ENCODE assay signal across 8 cellular contexts in genomic region chrX:73977542-73978169, GRCh38.
DNase-seq lines count a peak whose midpoint lies in the region; ATAC-seq and TF ChIP-seq lines count a peak whose summit lies in the region.

No MANE protein-coding gene starts in this region.

- TF ChIP-seq POLR2A in GM18505 (IDR thresholded peaks at IDR 0.05; ENCODE audit: borderline replicate concordance, extremely low read depth, insufficient read depth, insufficient read length) (no peak), lower leg skin (IDR thresholded peaks at IDR 0.05) (no peak)

- ATAC-seq in GM18505 (IDR thresholded peaks at IDR 0.05; ENCODE audit: unreplicated experiment) (peak; percentile 80), GM21576 (IDR thresholded peaks at IDR 0.05; ENCODE audit: unreplicated experiment) (peak; percentile 83)

- DNase-seq in HT-29 (ENCODE audit: low spot score), result peak; percentile 3
- DNase-seq in fibroblast of peridontal ligament (ENCODE audit: extremely low read depth), result peak; percentile 4
- DNase-seq in lower leg skin (ENCODE audit: low spot score in 2 of 2), result no peak
- DNase-seq in GOT3 (lab: John Stamatoyannopoulos, UW), result no peak
- no peak for DNase-seq in stimulated activated CD4-positive, alpha-beta T cell treated with anti-CD3 and anti-CD28 coated beads, Interleukin-2, amount 100 ng/mL, for 48 hours
- no peak for DNase-seq in SIG-M5 (lab: John Stamatoyannopoulos, UW)

- no peak for TF ChIP-seq CTCF in lower leg skin (IDR thresholded peaks at IDR 0.05)

- no peak overlapping the region for H3K4me3 ChIP-seq in lower leg skin (ENCODE audit: low read depth, poor library complexity, severe bottlenecking)

- intact Hi-C loops in lower leg skin (cut with DNase I; ENCODE audit: low total_unique reads), result no loop called here

- WGBS in lower leg skin, 2 donors, result 83 to 86% methylated on average over 8 of the region's 8 CpGs

Comparison
In these comparisons a context has a peak if more than half of its experiments do, and no peak if none do; other contexts are left out.
1. DNase-seq: peak in HT-29 (single experiment) and fibroblast of peridontal ligament (single experiment); none in lower leg skin (0 of 2), GOT3 (single experiment), stimulated activated CD4-positive, alpha-beta T cell treated with anti-CD3 and anti-CD28 coated beads, Interleukin-2, amount 100 ng/mL, for 48 hours (0 of 2) and SIG-M5 (single experiment).